In the genomic region with DNA sequence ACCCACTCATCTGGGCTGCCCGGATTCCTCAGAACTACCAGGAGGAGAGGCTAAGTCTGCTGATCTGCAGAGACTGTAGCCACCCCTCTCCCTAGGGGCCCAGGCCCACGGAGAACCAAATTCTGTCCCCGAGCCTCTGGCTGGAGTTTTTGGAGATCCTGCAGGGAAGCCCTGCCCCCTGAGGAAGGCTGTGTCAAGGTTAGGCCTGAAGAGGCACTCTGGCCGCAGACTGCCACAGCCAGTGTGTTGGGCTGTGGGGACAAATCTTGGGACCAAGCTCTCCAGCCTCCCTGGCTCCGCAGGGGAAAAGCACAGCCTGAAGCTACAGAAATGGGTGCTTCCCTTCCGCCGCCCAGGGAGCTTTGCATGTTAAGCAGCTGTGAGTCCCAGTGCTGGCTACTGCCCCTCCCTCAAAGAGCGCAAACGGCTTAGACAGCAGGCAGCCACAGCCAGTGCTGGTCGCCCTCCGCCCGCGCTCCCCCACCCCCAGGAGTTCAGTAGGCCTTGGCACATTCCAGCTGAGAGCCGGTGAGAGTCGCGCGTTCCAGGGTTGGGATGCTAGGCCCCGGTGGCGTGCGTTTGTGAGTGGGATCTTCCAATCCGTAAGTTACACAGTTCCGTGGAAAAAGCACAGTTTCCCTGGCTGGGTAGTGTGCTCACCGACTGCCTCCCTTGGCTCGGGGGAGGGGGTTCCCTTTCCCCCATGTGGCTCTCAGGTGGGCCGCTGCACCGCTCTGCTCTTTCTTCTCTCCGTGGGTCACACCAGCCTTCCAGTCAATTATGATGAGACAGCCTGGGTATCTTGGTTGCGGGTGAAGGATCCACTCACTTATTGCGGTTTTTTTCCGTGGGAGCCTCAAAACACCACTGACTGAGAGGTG, we compare ENCODE assay signal across 26 cellular contexts. TPM values are rescaled to one million over a fixed set of nuclear protein-coding genes. Genes with fewer than 3 reads are reported as not detected.
A peak's percentile ranks its signal among the peaks of the same experiment; 100 is the strongest.
DNase-seq lines count a peak whose midpoint lies in the region; ATAC-seq and TF ChIP-seq lines count a peak whose summit lies in the region.
"Had no signal": no experiment of that assay in that cellular context is flagged by ENCODE, and none has a peak within 500 bp of the region (broad histone marks: within the 10 kb centered on the region; RNA-seq: fewer than 3 reads in every experiment).

No MANE protein-coding gene starts in this region.

- DNase-seq in ELF-1 (ENCODE audit: low read depth, low spot score) (peak; percentile 79), endodermal cell (peak; percentile 84), mesenchymal stem cell (no peak), NCI-H128 (lab: John Stamatoyannopoulos, UW; ENCODE audit: unreplicated experiment) (no peak), OCI-M2 (lab: John Stamatoyannopoulos, UW; ENCODE audit: unreplicated experiment) (no peak), iPS-NIHi11 (ENCODE audit: low spot score) (no peak)
- DNase-seq: AML-193; Calu3; CD8-positive, alpha-beta memory T cell; GF-D8; HFFc6; KG1; NCI-H1105; NCI-H2029 treated with DMSO at 0.1 percent for 48 hours; NCI-H226; NCI-H510A treated with DMSO at 0.1 percent for 48 hours; NCI-H748 treated with DMSO at 0.1 percent for 48 hours had no signal

- H3K18ac ChIP-seq in mesenchymal stem cell (ENCODE audit: low read depth in 1 of 2, low read length in 2 of 2): no peak overlapping the region

- H3K36me3 Mint-ChIP-seq in endodermal cell (ENCODE audit: low read depth): peaks cover 5% of the 10 kb centered on the region

- H3K14ac ChIP-seq in mesenchymal stem cell (ENCODE audit: low read length in 2 of 2): no peak overlapping the region

- H3K9me3 Mint-ChIP-seq in endodermal cell: peaks cover 37% of the 10 kb centered on the region

- H3K27me3 Mint-ChIP-seq in endodermal cell (ENCODE audit: insufficient read depth): no peaks in the 10 kb centered on the region

- H3K4me1 ChIP-seq in HUES6 (ENCODE audit: control insufficient read depth, insufficient read depth, low read length) (peaks cover 13% of the 10 kb centered on the region), endodermal cell (ENCODE audit: control insufficient read depth, insufficient read depth, low read length) (no peaks in the 10 kb centered on the region), mesenchymal stem cell (ENCODE audit: control insufficient read depth, insufficient read depth, low read depth, low read length) (no peaks in the 10 kb centered on the region)

- no peak overlapping the region for H2AK5ac ChIP-seq in mesenchymal stem cell (ENCODE audit: low read length, severe bottlenecking)

- no peak overlapping the region for H3K23ac ChIP-seq in mesenchymal stem cell (ENCODE audit: low read length in 2 of 2)

- peaks cover 9% of the 10 kb centered on the region for H3K4me1 Mint-ChIP-seq in endodermal cell
- H3K4me1 Mint-ChIP-seq: CD8-positive, alpha-beta memory T cell had no signal

- peak; percentile 34 for TF ChIP-seq CTCF in endodermal cell (conservative IDR thresholded peaks at IDR 0.05)

- H3K9me3 ChIP-seq in HUES6 (ENCODE audit: control insufficient read depth, insufficient read depth, low read depth, low read length) (peaks cover 14% of the 10 kb centered on the region; the same call in 1 of the 2 replicates), endodermal cell (ENCODE audit: control insufficient read depth, low read length) (peaks cover 13% of the 10 kb centered on the region), mesenchymal stem cell (ENCODE audit: control insufficient read depth, low read length) (peaks cover 8% of the 10 kb centered on the region)

- H3K9ac ChIP-seq in HUES6 (ENCODE audit: low read length) (peak overlapping the region; percentile 13), endodermal cell (ENCODE audit: extremely low read depth, low read length, poor library complexity, severe bottlenecking) (no peak overlapping the region), mesenchymal stem cell (ENCODE audit: low read length) (no peak overlapping the region)

- no peak overlapping the region for H2BK120ac ChIP-seq in mesenchymal stem cell (ENCODE audit: low read depth, low read length)

- no peaks in the 10 kb centered on the region for H3K79me1 ChIP-seq in mesenchymal stem cell (replicated peaks; ENCODE audit: low read length, poor library complexity, severe bottlenecking)

- H2AFZ ChIP-seq in mesenchymal stem cell (ENCODE audit: low read depth, low read length): no peak overlapping the region

- ATAC-seq in HG02870 (IDR thresholded peaks at IDR 0.05; ENCODE audit: unreplicated experiment): no peak

- H3K4ac ChIP-seq in mesenchymal stem cell (ENCODE audit: low read depth in 1 of 2, low read length in 2 of 2): no peak overlapping the region

- WGBS in endodermal cell (ENCODE audit: insufficient coverage in 1 of 2, insufficient read length in 1 of 2), 2 experiments: 79 to 91% methylated on average over 26 to 30 of the region's 30 CpGs
- 77% methylated on average over 30 of the region's 30 CpGs for WGBS in mesenchymal stem cell

- no peak overlapping the region for H3K27ac ChIP-seq in HUES6 (ENCODE audit: low read depth, low read length)
- H3K27ac ChIP-seq in endodermal cell (ENCODE audit: low read depth, low read length): no peak overlapping the region
- H3K27ac ChIP-seq in mesenchymal stem cell (ENCODE audit: low read length, poor library complexity, severe bottlenecking): no peak overlapping the region
- H3K27ac ChIP-seq: C4-2B had no signal

- no peak overlapping the region for H2BK15ac ChIP-seq in mesenchymal stem cell (ENCODE audit: low read depth, poor library complexity, severe bottlenecking)

- H4K91ac ChIP-seq in mesenchymal stem cell (ENCODE audit: low read length): no peak overlapping the region

- H3K4me2 ChIP-seq in mesenchymal stem cell (ENCODE audit: low read length, poor library complexity, severe bottlenecking): no peak overlapping the region

- peak overlapping the region; percentile 28 for H3K27ac Mint-ChIP-seq in endodermal cell
- H3K27ac Mint-ChIP-seq: HFFc6 had no signal

- H3K4me3 Mint-ChIP-seq in endodermal cell: no peak overlapping the region
- H3K4me3 Mint-ChIP-seq: CD8-positive, alpha-beta memory T cell; HFFc6 had no signal

- no peak overlapping the region for H2BK5ac ChIP-seq in mesenchymal stem cell (ENCODE audit: low read depth, low read length, poor library complexity, severe bottlenecking)

- H3K36me3 ChIP-seq in HUES6 (ENCODE audit: control insufficient read depth, insufficient read depth, low read length) (no peaks in the 10 kb centered on the region), endodermal cell (ENCODE audit: control insufficient read depth, insufficient read depth, low read length) (no peaks in the 10 kb centered on the region), mesenchymal stem cell (ENCODE audit: control insufficient read depth in 1 of 2, insufficient read depth in 2 of 2, low read depth in 1 of 2, low read length in 2 of 2) (no peaks in the 10 kb centered on the region)

- H3K27me3 ChIP-seq in HUES6 (ENCODE audit: control insufficient read depth, insufficient read depth, low read length) (no peaks in the 10 kb centered on the region), endodermal cell (ENCODE audit: control insufficient read depth, insufficient read depth, low read length, poor library complexity, severe bottlenecking) (no peaks in the 10 kb centered on the region), mesenchymal stem cell (ENCODE audit: control insufficient read depth in 1 of 2, insufficient read depth in 1 of 2, low read length in 2 of 2) (peaks cover 0 to 13% of the 10 kb centered on the region in 2 experiments)

- H3K4me3 ChIP-seq in HUES6 (ENCODE audit: low read depth, low read length) (no peak overlapping the region), endodermal cell (ENCODE audit: low read length) (no peak overlapping the region), mesenchymal stem cell (ENCODE audit: insufficient read depth in 1 of 2, low read depth in 1 of 2, low read length in 2 of 2) (no peak overlapping the region)

- H2BK12ac ChIP-seq in mesenchymal stem cell (ENCODE audit: low read length in 2 of 2): no peak overlapping the region

- H4K8ac ChIP-seq in mesenchymal stem cell (ENCODE audit: low read length): peak overlapping the region; percentile 41

RNA-seq across cellular contexts. Expression of gene CLEC4E, which starts 13.2 kb away (rescaled TPM):
- total RNA-seq in endodermal cell: not detected
- not detected for polyA plus RNA-seq in endodermal cell (2013, experiment 1 of 2)
- not detected for polyA plus RNA-seq in endodermal cell (2013, experiment 2 of 2)
- not detected for polyA plus RNA-seq in mesenchymal stem cell (2013, experiment 1 of 2)
- not detected for polyA plus RNA-seq in mesenchymal stem cell (2013, experiment 2 of 2)
- total RNA-seq: A172; Calu3; CD8-positive, alpha-beta memory T cell; Daoy; HFFc6; HT1080; OCI-LY7; SK-MEL-5 had no signal
- polyA plus RNA-seq: AG04450; CD8-positive, alpha-beta memory T cell had no signal

RNA-seq across cellular contexts. Expression of gene CLEC4D, which starts 14.2 kb away (rescaled TPM):
- total RNA-seq in endodermal cell: under 1 TPM in 1 of 2 donors, not detected in 1; 0.66 TPM
- not detected for polyA plus RNA-seq in endodermal cell (2013, experiment 1 of 2)
- not detected for polyA plus RNA-seq in endodermal cell (2013, experiment 2 of 2)
- polyA plus RNA-seq in mesenchymal stem cell (2013, experiment 1 of 2): not detected
- polyA plus RNA-seq in mesenchymal stem cell (2013, experiment 2 of 2): not detected
- total RNA-seq: A172; Calu3; CD8-positive, alpha-beta memory T cell; Daoy; HFFc6; HT1080; OCI-LY7; SK-MEL-5 had no signal
- polyA plus RNA-seq: AG04450; CD8-positive, alpha-beta memory T cell had no signal

Comparison
In these comparisons a context has a peak if more than half of its experiments do, and no peak if none do; other contexts are left out.
1. DNase-seq: peak in ELF-1 (single experiment) and endodermal cell (single experiment); none in mesenchymal stem cell (single experiment), NCI-H128 (single experiment), OCI-M2 (single experiment) and iPS-NIHi11 (single experiment).